In genomic region chr7:101941481-101942383, GRCh38 we compare ENCODE assay signal across 9 cellular contexts.
A peak's percentile ranks its signal among the peaks of the same experiment; 100 is the strongest.
DNase-seq lines count a peak whose midpoint lies in the region; ATAC-seq and TF ChIP-seq lines count a peak whose summit lies in the region.
"Had no signal": no experiment of that assay in that cellular context is flagged by ENCODE, and none has a peak within 500 bp of the region (broad histone marks: within the 10 kb centered on the region; RNA-seq: fewer than 3 reads in every experiment).

No MANE protein-coding gene starts in this region.

- H3K9me3 ChIP-seq in endodermal cell (ENCODE audit: control insufficient read depth, low read length), result no peaks in the 10 kb centered on the region
- no peaks in the 10 kb centered on the region for H3K9me3 ChIP-seq in mucosa of stomach (ENCODE audit: control insufficient read depth, low read length)

- H3K4me1 ChIP-seq in endodermal cell (ENCODE audit: control insufficient read depth, insufficient read depth, low read length) (peaks cover 18% of the 10 kb centered on the region), mucosa of stomach (ENCODE audit: control insufficient read depth, insufficient read depth, low read length) (peaks cover 38% of the 10 kb centered on the region)

- H3K9ac ChIP-seq in endodermal cell (ENCODE audit: extremely low read depth, low read length, poor library complexity, severe bottlenecking) (peak overlapping the region; percentile 7), mucosa of stomach (ENCODE audit: low read length) (peak overlapping the region; percentile 48)

- no peaks in the 10 kb centered on the region for H3K27me3 Mint-ChIP-seq in endodermal cell (ENCODE audit: insufficient read depth)
- H3K27me3 Mint-ChIP-seq: activated naive CD8-positive, alpha-beta T cell treated with anti-CD3 and anti-CD28 coated beads, Interleukin-2, amount 10 ng/mL, durations not matched to agents 7 days and 5 days had no signal

- H3K27ac Mint-ChIP-seq in endodermal cell, result peak overlapping the region; percentile 56
- H3K27ac Mint-ChIP-seq: activated naive CD8-positive, alpha-beta T cell treated with anti-CD3 and anti-CD28 coated beads, Interleukin-2, amount 10 ng/mL, durations not matched to agents 7 days and 5 days had no signal

- WGBS in endodermal cell (ENCODE audit: insufficient coverage in 1 of 2, insufficient read length in 1 of 2), 2 experiments, result 66 to 77% methylated on average over 10 to 12 of the region's 12 CpGs

- ATAC-seq in GM21390 (IDR thresholded peaks at IDR 0.05; ENCODE audit: unreplicated experiment), result no peak

- H3K9me3 Mint-ChIP-seq in endodermal cell, result peaks cover 5% of the 10 kb centered on the region
- H3K9me3 Mint-ChIP-seq: activated naive CD8-positive, alpha-beta T cell treated with anti-CD3 and anti-CD28 coated beads, Interleukin-2, amount 10 ng/mL, durations not matched to agents 7 days and 5 days had no signal

- H3K36me3 Mint-ChIP-seq in endodermal cell (ENCODE audit: low read depth), result peaks cover 14% of the 10 kb centered on the region
- H3K36me3 Mint-ChIP-seq: activated naive CD8-positive, alpha-beta T cell treated with anti-CD3 and anti-CD28 coated beads, Interleukin-2, amount 10 ng/mL, durations not matched to agents 7 days and 5 days had no signal

- H3K27me3 ChIP-seq in endodermal cell (ENCODE audit: control insufficient read depth, insufficient read depth, low read length, poor library complexity, severe bottlenecking) (no peaks in the 10 kb centered on the region), mucosa of stomach (ENCODE audit: control insufficient read depth, insufficient read depth, low read length) (no peaks in the 10 kb centered on the region)

- peaks cover 46% of the 10 kb centered on the region for H3K4me1 Mint-ChIP-seq in endodermal cell

- DNase-seq in AG08396 (ENCODE audit: low spot score) (peak; percentile 47), LNCaP clone FGC (ENCODE audit: low read depth) (peak; percentile 61), endodermal cell (no peak)
- no peak for DNase-seq in activated effector memory CD4-positive, alpha-beta T cell treated with Interleukin-2 at 50 U/mL for 16 hours
- no peak for DNase-seq in NK-92 treated with Interleukin-12 subunit alpha and Interleukin-12 subunit beta, amount 100 ng/mL, for 24 hours (lab: John Stamatoyannopoulos, UW)
- DNase-seq in activated CD4-positive, alpha-beta T cell treated with anti-CD3 and anti-CD28 coated beads for 1 hour, result no peak
- DNase-seq: activated naive CD8-positive, alpha-beta T cell treated with anti-CD3 and anti-CD28 coated beads, Interleukin-2, amount 10 ng/mL, durations not matched to agents 7 days and 5 days had no signal

- no peak overlapping the region for H3K27ac ChIP-seq in endodermal cell (ENCODE audit: low read depth, low read length)

- no peak overlapping the region for H3K4me3 ChIP-seq in LNCaP clone FGC (ENCODE audit: low read depth, low read length)
- H3K4me3 ChIP-seq in endodermal cell (ENCODE audit: low read length), result no peak overlapping the region
- H3K4me3 ChIP-seq in mucosa of stomach (ENCODE audit: low read length), result peak overlapping the region; percentile 21

- TF ChIP-seq CTCF in LNCaP clone FGC (IDR thresholded peaks at IDR 0.05; ENCODE audit: control insufficient read depth, extremely low read depth, insufficient read depth) (no peak), endodermal cell (conservative IDR thresholded peaks at IDR 0.05) (no peak)

- no peak overlapping the region for H3K4me3 Mint-ChIP-seq in endodermal cell
- H3K4me3 Mint-ChIP-seq: activated naive CD8-positive, alpha-beta T cell treated with anti-CD3 and anti-CD28 coated beads, Interleukin-2, amount 10 ng/mL, durations not matched to agents 7 days and 5 days had no signal

- H3K36me3 ChIP-seq in endodermal cell (ENCODE audit: control insufficient read depth, insufficient read depth, low read length), result peaks cover 13% of the 10 kb centered on the region
- peaks cover 4% of the 10 kb centered on the region for H3K36me3 ChIP-seq in mucosa of stomach (ENCODE audit: control insufficient read depth, insufficient read depth, low read length)

Comparison
In these comparisons a context has a peak if more than half of its experiments do, and no peak if none do; other contexts are left out.
1. DNase-seq: peak in AG08396 (single experiment) and LNCaP clone FGC (single experiment); none in endodermal cell (single experiment), activated effector memory CD4-positive, alpha-beta T cell treated with Interleukin-2 at 50 U/mL for 16 hours (single experiment), NK-92 treated with Interleukin-12 subunit alpha and Interleukin-12 subunit beta, amount 100 ng/mL, for 24 hours (single experiment) and activated CD4-positive, alpha-beta T cell treated with anti-CD3 and anti-CD28 coated beads for 1 hour (single experiment).